In the genomic region with DNA sequence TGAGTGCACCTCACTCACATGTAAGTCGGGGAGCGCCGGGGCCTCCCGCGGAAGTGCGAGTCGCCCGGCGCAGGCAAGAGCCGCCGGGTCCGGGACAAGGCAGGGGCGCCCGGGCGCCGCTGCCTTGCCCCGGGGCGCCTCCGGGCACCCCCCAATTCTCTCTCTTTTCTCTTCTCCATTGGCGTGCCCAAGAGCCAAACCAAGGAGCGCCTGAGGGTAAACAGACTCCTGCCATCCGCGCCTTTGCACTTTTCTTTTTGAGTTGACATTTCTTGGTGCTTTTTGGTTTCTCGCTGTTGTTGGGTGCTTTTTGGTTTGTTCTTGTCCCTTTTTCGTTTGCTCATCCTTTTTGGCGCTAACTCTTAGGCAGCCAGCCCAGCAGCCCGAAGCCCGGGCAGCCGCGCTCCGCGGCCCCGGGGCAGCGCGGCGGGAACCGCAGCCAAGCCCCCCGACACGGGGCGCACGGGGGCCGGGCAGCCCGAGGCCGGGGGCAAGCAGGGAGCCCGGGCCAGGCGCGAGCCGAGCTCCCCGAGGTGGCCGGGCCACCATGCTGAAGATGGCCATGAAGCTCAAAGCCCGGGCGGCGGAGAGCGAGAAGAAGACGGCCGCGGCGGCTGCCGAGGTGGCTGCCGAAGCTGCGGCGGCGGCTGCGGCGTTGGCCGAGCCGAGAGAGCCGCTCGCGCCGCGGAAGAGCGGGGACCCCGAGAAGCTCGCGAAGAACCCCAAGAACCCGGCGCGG, we compare ENCODE assay signal across 8 cellular contexts. TPM values are rescaled to one million over a fixed set of nuclear protein-coding genes. Genes with fewer than 3 reads are reported as not detected.
DNase-seq lines count a peak whose midpoint lies in the region; ATAC-seq and TF ChIP-seq lines count a peak whose summit lies in the region.

No MANE protein-coding gene starts in this region.

- ATAC-seq in body of pancreas (no peak), memory B cell (ENCODE audit: low read depth) (no peak), omental fat pad (ENCODE audit: low FRiP score) (no peak)

- H3K4me3 Mint-ChIP-seq in memory B cell, result peak overlapping the region; percentile 98

- peak overlapping the region; percentile 29 to 99 (median 76) for H3K27ac ChIP-seq in body of pancreas

- no peaks in the 10 kb centered on the region for H3K27me3 Mint-ChIP-seq in memory B cell

- WGBS in body of pancreas, 2 donors, result 38 to 67% methylated on average over 72 to 79 of the region's 79 CpGs

- intact Hi-C loops in body of pancreas (cut with DNase I), result loop anchor here (10.0 kb wide), 1 partner anchor 95 kb away; a partner anchor contains a TSS

- DNase-seq in BE2C (no peak), body of pancreas (no peak), memory B cell (ENCODE audit: low spot score in 2 of 2) (peak in 1 of 2 donors; percentile 44), omental fat pad (ENCODE audit: low spot score) (no peak), DMS153 (lab: John Stamatoyannopoulos, UW) (no peak), DMS153 treated with DMSO at 0.1 percent for 48 hours (lab: John Stamatoyannopoulos, UW; ENCODE audit: unreplicated experiment) (no peak)
- no peak for DNase-seq in Jurkat, Clone E6-1 (ENCODE audit: low read depth, low spot score)
- DNase-seq in effector CD4-positive, alpha-beta T cell, result no peak

- H3K27ac Mint-ChIP-seq in memory B cell, result peak overlapping the region; percentile 92

- H3K4me1 Mint-ChIP-seq in memory B cell, result peaks cover 13% of the 10 kb centered on the region

- TF ChIP-seq CTCF in BE2C (IDR thresholded peaks at IDR 0.05; ENCODE audit: low read depth, low read length), result no peak
- TF ChIP-seq CTCF in body of pancreas (IDR thresholded peaks at IDR 0.05), result no peak
- no peak for TF ChIP-seq CTCF in omental fat pad (IDR thresholded peaks at IDR 0.05)

- H3K36me3 ChIP-seq in BE2C, result peaks cover 4% of the 10 kb centered on the region
- no peaks in the 10 kb centered on the region for H3K36me3 ChIP-seq in body of pancreas (replicated peaks in 1 of 2; ENCODE audit: insufficient read depth in 1 of 2, low read depth in 2 of 2)

- H3K4me1 ChIP-seq in BE2C, result no peaks in the 10 kb centered on the region; the same call in none of the 2 replicates
- H3K4me1 ChIP-seq in body of pancreas, result peaks cover 20% of the 10 kb centered on the region

- TF ChIP-seq POLR2A in body of pancreas (IDR thresholded peaks at IDR 0.05), result no peak

- no peaks in the 10 kb centered on the region for H3K36me3 Mint-ChIP-seq in memory B cell

- H3K27me3 ChIP-seq in BE2C, result no peaks in the 10 kb centered on the region
- no peaks in the 10 kb centered on the region for H3K27me3 ChIP-seq in body of pancreas

- no peaks in the 10 kb centered on the region for H3K9me3 ChIP-seq in BE2C
- H3K9me3 ChIP-seq in body of pancreas, result no peaks in the 10 kb centered on the region

- no peaks in the 10 kb centered on the region for H3K9me3 Mint-ChIP-seq in memory B cell

- H3K4me3 ChIP-seq in BE2C (ENCODE audit: low read depth, low read length) (peak overlapping the region; percentile 77), body of pancreas (peak overlapping the region in 1 of 2 donors; percentile 30)
- H3K4me3 ChIP-seq in Jurkat, Clone E6-1 (ENCODE audit: low read length), result peak overlapping the region; percentile 74

RNA-seq across cellular contexts. Expression of a gene that starts 37.0 kb away (rescaled TPM):
- 4,204 TPM for polyA plus RNA-seq in BE2C (2012; ENCODE audit: insufficient read depth, insufficient read length, low read depth)
- 1,642 TPM for polyA plus RNA-seq in Jurkat, Clone E6-1 (2012; ENCODE audit: insufficient read depth, insufficient read length)
- total RNA-seq in body of pancreas, result 100 to 1,000 TPM; 462 to 623 TPM
- total RNA-seq in omental fat pad, result 100 to 1,000 TPM; 606 to 837 (median 753) TPM

RNA-seq across cellular contexts. Expression of a gene that starts 38.8 kb away (rescaled TPM):
- 1.5 TPM for polyA plus RNA-seq in BE2C (2012; ENCODE audit: insufficient read depth, insufficient read length, low read depth)
- not detected for polyA plus RNA-seq in Jurkat, Clone E6-1 (2012; ENCODE audit: insufficient read depth, insufficient read length)
- 1 to 10 TPM; 1.0 to 3.0 TPM for total RNA-seq in body of pancreas
- total RNA-seq in omental fat pad, result under 1 TPM in 1 of 4 donors, not detected in 3; 0.28 TPM
